23 cellular contexts compared by ENCODE assay signal in the genomic region with DNA sequence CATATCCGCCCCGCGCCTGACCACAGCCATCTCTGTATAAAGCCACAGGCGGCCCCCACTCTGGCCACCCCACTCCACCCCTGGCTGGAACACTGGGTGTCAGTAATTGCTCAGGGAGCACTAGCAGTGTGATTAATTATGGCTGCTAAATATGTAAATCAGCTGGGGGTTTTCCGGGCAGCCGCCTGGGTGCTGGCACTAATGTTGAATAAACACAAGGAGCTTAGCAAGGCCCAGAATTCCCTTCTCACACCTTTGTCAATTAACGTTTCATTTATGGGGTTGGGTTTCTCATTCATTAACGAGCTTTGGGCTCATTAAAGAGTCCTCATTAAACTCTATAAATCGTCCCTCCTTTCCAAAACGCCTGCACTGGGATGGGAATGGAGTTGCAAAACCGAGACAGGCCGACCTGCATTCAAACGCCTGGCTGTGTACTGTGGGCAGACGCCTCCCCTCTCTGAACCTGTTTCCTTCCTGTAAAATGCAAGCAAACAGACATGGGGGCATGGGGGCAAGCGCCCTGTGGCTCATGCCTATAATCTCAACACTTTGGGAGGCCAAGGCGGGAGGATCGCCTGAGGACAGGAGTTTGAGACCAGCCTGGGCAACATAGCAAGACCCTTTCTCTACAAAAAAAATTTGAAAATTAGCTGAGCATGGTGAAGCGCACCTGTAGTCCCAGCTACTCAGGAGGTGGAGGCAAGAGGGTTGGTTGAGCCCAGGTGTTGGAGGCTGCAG. TPM values are rescaled to one million over a fixed set of nuclear protein-coding genes. Genes with fewer than 3 reads are reported as not detected.
"Had no signal": no experiment of that assay in that cellular context is flagged by ENCODE, and none has a peak within 500 bp of the region (broad histone marks: within the 10 kb centered on the region; RNA-seq: fewer than 3 reads in every experiment).

No MANE protein-coding gene starts in this region.

- H3K9me3 Mint-ChIP-seq: activated CD4-positive, alpha-beta T cell treated with anti-CD3 and anti-CD28 coated beads, Interleukin-2, amount 10 ng/mL, durations not matched to agents 24 days and 14 days; dendritic cell treated with granulocyte-macrophage colony-stimulating factor and Interleukin-4, amounts not matched to agents 40 ng/mL and 50 ng/mL, for 4 days; naive B cell; stimulated activated naive B cell treated with anti-CD40 and anti-IgM and Interleukin-4, amounts not matched to agents 10 μg/mL and 1 μg/mL and 100 μg/mL, for 72 hours had no signal

- H3K4me1 ChIP-seq: breast epithelium, heart left ventricle, parathyroid adenoma, tibial nerve, uterus had no signal

- H3K4me1 Mint-ChIP-seq: activated CD4-positive, alpha-beta T cell treated with anti-CD3 and anti-CD28 coated beads, Interleukin-2, amount 10 ng/mL, durations not matched to agents 24 days and 14 days; naive B cell; stimulated activated naive B cell treated with anti-CD40 and anti-IgM and Interleukin-4, amounts not matched to agents 10 μg/mL and 1 μg/mL and 100 μg/mL, for 72 hours had no signal

- H3K27me3 Mint-ChIP-seq: activated CD4-positive, alpha-beta T cell treated with anti-CD3 and anti-CD28 coated beads, Interleukin-2, amount 10 ng/mL, durations not matched to agents 24 days and 14 days had no signal

- H3K36me3 ChIP-seq: breast epithelium, uterus had no signal

- H3K36me3 Mint-ChIP-seq: activated naive CD8-positive, alpha-beta T cell; naive B cell; stimulated activated naive B cell treated with anti-CD40 and anti-IgM and Interleukin-4, amounts not matched to agents 10 μg/mL and 1 μg/mL and 100 μg/mL, for 72 hours had no signal

- H3K4me3 ChIP-seq: breast epithelium, heart left ventricle, lung, tibial nerve, uterus had no signal

- H3K27me3 ChIP-seq: breast epithelium, tibial nerve, uterus had no signal

- H3K4me3 Mint-ChIP-seq: activated CD4-positive, alpha-beta T cell treated with anti-CD3 and anti-CD28 coated beads, Interleukin-2, amount 10 ng/mL, durations not matched to agents 24 days and 14 days; activated CD8-positive, alpha-beta T cell treated with anti-CD3 and anti-CD28 coated beads, Interleukin-2, amount 10 ng/mL, durations not matched to agents 7 days and 5 days; activated naive CD8-positive, alpha-beta T cell; dendritic cell treated with granulocyte-macrophage colony-stimulating factor and Interleukin-4, amounts not matched to agents 40 ng/mL and 50 ng/mL, for 4 days; stimulated activated naive B cell treated with anti-CD40 and anti-IgM and Interleukin-4, amounts not matched to agents 10 μg/mL and 1 μg/mL and 100 μg/mL, for 72 hours had no signal

- H3K27ac ChIP-seq: breast epithelium, epithelial cell of prostate, heart left ventricle, parathyroid adenoma, tibial nerve, uterus had no signal

- ATAC-seq: activated CD8-positive, alpha-beta T cell treated with anti-CD3 and anti-CD28 coated beads, Interleukin-2, amount 10 ng/mL, durations not matched to agents 7 days and 5 days; heart left ventricle; stimulated activated naive B cell treated with anti-CD40 and anti-IgM and Interleukin-4, amounts not matched to agents 10 μg/mL and 1 μg/mL and 100 μg/mL, for 72 hours had no signal

- H3K27ac Mint-ChIP-seq: activated CD4-positive, alpha-beta T cell treated with anti-CD3 and anti-CD28 coated beads, Interleukin-2, amount 10 ng/mL, durations not matched to agents 24 days and 14 days; activated CD8-positive, alpha-beta T cell treated with anti-CD3 and anti-CD28 coated beads, Interleukin-2, amount 10 ng/mL, durations not matched to agents 7 days and 5 days; activated naive CD8-positive, alpha-beta T cell; dendritic cell treated with granulocyte-macrophage colony-stimulating factor and Interleukin-4, amounts not matched to agents 40 ng/mL and 50 ng/mL, for 4 days; stimulated activated naive B cell treated with anti-CD40 and anti-IgM and Interleukin-4, amounts not matched to agents 10 μg/mL and 1 μg/mL and 100 μg/mL, for 72 hours had no signal

- H3K79me2 ChIP-seq: parathyroid adenoma had no signal

- H3K9ac ChIP-seq: parathyroid adenoma had no signal

- H2AFZ ChIP-seq: parathyroid adenoma had no signal

- H3K9me3 ChIP-seq: breast epithelium, heart left ventricle, tibial nerve, uterus had no signal

- DNase-seq: activated CD4-positive, alpha-beta T cell treated with anti-CD3 and anti-CD28 coated beads, Interleukin-2, amount 10 ng/mL, durations not matched to agents 24 days and 14 days; activated CD8-positive, alpha-beta memory T cell treated with anti-CD3 and anti-CD28 coated beads, Interleukin-2, amount 50 U/mL, for 4 hours; activated CD8-positive, alpha-beta T cell treated with anti-CD3 and anti-CD28 coated beads, Interleukin-2, amount 10 ng/mL, durations not matched to agents 7 days and 5 days; activated gamma-delta T cell treated with Interleukin-2 at 50 U/mL for 16 hours; activated T-cell treated with anti-CD3 and anti-CD28 coated beads, Interleukin-2, amount 50 U/mL, for 48 hours; foreskin melanocyte; heart left ventricle; islet precursor cell; naive B cell; stimulated activated CD4-positive, alpha-beta T cell treated with anti-CD3 and anti-CD28 coated beads, Interleukin-2, amount 100 ng/mL, for 48 hours; stimulated activated naive B cell treated with anti-CD40 and anti-IgM and Interleukin-4, amounts not matched to agents 10 μg/mL and 1 μg/mL and 100 μg/mL, for 72 hours; T-helper 2 cell; uterus had no signal

RNA-seq across cellular contexts. Expression of gene RDH8, which starts 59.3 kb away (rescaled TPM):
- total RNA-seq: activated CD4-positive, alpha-beta T cell treated with anti-CD3 and anti-CD28 coated beads, Interleukin-2, amount 10 ng/mL, durations not matched to agents 24 days and 14 days; activated CD8-positive, alpha-beta T cell treated with anti-CD3 and anti-CD28 coated beads, Interleukin-2, amount 10 ng/mL, durations not matched to agents 7 days and 5 days; breast epithelium; cerebellum; fibroblast of lung; heart left ventricle; lung; skeletal muscle tissue; tibial nerve; uterus had no signal
- polyA plus RNA-seq: heart left ventricle, lung had no signal
